Comparison of ENCODE assay signal across 21 cellular contexts in the genomic region with DNA sequence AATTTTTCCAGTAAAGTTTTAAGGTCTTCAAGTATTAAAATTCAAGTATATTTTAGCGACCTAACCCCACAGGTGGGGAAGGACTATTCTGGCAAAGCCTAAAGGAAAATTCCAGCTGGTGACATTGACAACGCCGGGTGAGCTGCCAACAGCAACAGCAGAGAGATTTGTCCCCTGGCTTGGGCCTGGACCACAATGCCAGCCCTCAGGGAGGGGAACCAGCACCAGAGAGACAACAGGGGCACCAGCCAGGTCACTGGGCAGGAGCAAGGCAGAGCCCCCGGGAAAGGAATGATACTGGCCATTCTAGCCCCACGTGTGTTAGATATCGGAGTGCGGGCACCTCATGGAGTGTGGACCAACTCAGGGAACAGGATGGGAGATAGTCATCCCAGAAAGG.
"Had no signal": no experiment of that assay in that cellular context is flagged by ENCODE, and none has a peak within 500 bp of the region (broad histone marks: within the 10 kb centered on the region; RNA-seq: fewer than 3 reads in every experiment).

No MANE protein-coding gene starts in this region.

- H3K4me2 ChIP-seq: neural progenitor cell had no signal

- H3K27ac Mint-ChIP-seq: mesothelial cell of epicardium; neural progenitor cell; T-helper 1 cell treated with Interleukin-12 subunit alpha and Interleukin-12 subunit beta and Interleukin-4 antibody, amounts not matched to agents 30 μg/mL and 1 μg/mL, for 36 hours had no signal

- H3K4me1 ChIP-seq: esophagus squamous epithelium, tibial artery had no signal

- H2AFZ ChIP-seq: neural progenitor cell had no signal

- H3K4me3 ChIP-seq: esophagus squamous epithelium, lower lobe of right lung, neural progenitor cell, spleen, tibial artery had no signal

- H3K9me3 Mint-ChIP-seq: mesothelial cell of epicardium; neural progenitor cell; T-helper 1 cell treated with Interleukin-12 subunit alpha and Interleukin-12 subunit beta and Interleukin-4 antibody, amounts not matched to agents 30 μg/mL and 1 μg/mL, for 36 hours had no signal

- ATAC-seq: activated CD4-positive, CD25-positive, alpha-beta regulatory T cell treated with anti-CD3 and anti-CD28 coated beads, Interleukin-2, amount 50 U/mL, for 24 hours; stimulated activated naive CD8-positive, alpha-beta T cell treated with anti-CD3 and anti-CD28 coated beads, Interleukin-15, Interleukin-2, amounts not matched to agents 100 U/mL and 50 U/mL, for 24 hours had no signal

- DNase-seq: activated CD4-positive, alpha-beta T cell treated with anti-CD3 and anti-CD28 coated beads, Interleukin-2, amount 50 U/mL, for 1 hour; activated CD8-positive, alpha-beta memory T cell treated with anti-CD3 and anti-CD28 coated beads, Interleukin-2, amount 50 U/mL, for 4 hours; activated effector memory CD4-positive, alpha-beta T cell treated with Interleukin-2 at 50 U/mL for 16 hours; activated naive CD4-positive, alpha-beta T cell treated with anti-CD3 and anti-CD28 coated beads, Interleukin-2, amount 50 U/mL, for 16 hours; activated T-cell treated with anti-CD3 and anti-CD28 coated beads, Interleukin-2, amount 50 U/mL, for 48 hours; aorta; cortex of kidney; effector CD4-positive, alpha-beta T cell; esophagus squamous epithelium; lower lobe of right lung; spleen; stimulated activated CD8-positive, alpha-beta memory T cell treated with anti-CD3 and anti-CD28 coated beads, Interleukin-4, amount 100 ng/mL, for 48 hours; stimulated activated naive CD8-positive, alpha-beta T cell treated with anti-CD3 and anti-CD28 coated beads, Interleukin-15, Interleukin-2, amounts not matched to agents 100 U/mL and 50 U/mL, for 24 hours; substantia nigra; tibial artery had no signal

- H3K9me3 ChIP-seq: esophagus squamous epithelium, lower lobe of right lung, spleen, tibial artery had no signal

- H3K27ac ChIP-seq: esophagus squamous epithelium, neural progenitor cell, spleen, tibial artery had no signal

- FAIRE-seq: endothelial cell of umbilical vein, urothelium cell line had no signal

- H3K9ac ChIP-seq: neural progenitor cell had no signal

- H3K4me3 Mint-ChIP-seq: mesothelial cell of epicardium; neural progenitor cell; T-helper 1 cell treated with Interleukin-12 subunit alpha and Interleukin-12 subunit beta and Interleukin-4 antibody, amounts not matched to agents 30 μg/mL and 1 μg/mL, for 36 hours had no signal

- H3K36me3 ChIP-seq: neural progenitor cell, spleen had no signal

- H3K27me3 ChIP-seq: esophagus squamous epithelium, neural progenitor cell, spleen, tibial artery had no signal
